In the genomic region with DNA sequence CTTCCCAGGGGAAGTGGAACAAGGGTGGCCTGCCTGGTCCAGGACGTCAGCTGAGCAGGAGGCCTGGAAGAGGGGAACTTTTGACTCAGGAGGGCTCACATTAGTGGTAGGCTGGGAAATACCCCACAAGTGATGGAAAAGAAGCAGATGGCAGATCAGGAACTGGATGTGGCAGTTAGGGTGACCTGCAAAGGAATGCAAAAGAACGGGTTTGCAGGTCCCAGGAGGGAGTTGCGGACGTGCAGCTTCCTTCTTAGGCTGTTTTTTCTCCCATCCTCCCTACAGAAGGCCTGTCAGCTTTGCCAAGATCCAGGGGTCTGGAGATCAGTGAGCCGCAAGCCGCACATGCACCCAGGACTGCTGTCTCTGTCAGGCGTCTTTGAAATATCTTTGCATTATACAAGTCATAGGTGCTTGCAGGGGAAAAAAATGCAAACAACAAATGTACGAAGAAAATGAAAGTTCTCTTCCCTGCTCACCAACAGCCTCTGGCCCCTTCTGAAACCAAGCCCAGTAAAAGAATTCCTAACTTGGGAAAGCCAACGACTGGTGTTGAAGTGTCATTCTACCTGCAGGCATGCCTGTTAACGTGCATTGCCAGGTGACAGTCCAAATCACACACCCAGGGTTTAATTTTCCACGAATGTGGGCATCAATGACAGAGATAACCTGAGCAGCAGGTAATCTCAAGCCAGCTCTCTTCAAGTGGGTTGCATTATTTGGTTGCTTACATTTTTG, we compare ENCODE assay signal across 15 cellular contexts. TPM values are rescaled to one million over a fixed set of nuclear protein-coding genes. Genes with fewer than 3 reads are reported as not detected.
DNase-seq lines count a peak whose midpoint lies in the region; ATAC-seq, FAIRE-seq and TF ChIP-seq lines count a peak whose summit lies in the region.
"Had no signal": no experiment of that assay in that cellular context is flagged by ENCODE, and none has a peak within 500 bp of the region (broad histone marks: within the 10 kb centered on the region; RNA-seq: fewer than 3 reads in every experiment).

No MANE protein-coding gene starts in this region.

- intact Hi-C loops in esophagus muscularis mucosa (cut with DNase I): no loop called here

- no peaks in the 10 kb centered on the region for H4K20me1 ChIP-seq in smooth muscle cell (ENCODE audit: low read depth)

- TF ChIP-seq CTCF in smooth muscle cell (IDR thresholded peaks at IDR 0.05; ENCODE audit: borderline replicate concordance, insufficient read depth, poor library complexity, severe bottlenecking) (no peak), esophagus muscularis mucosa (IDR thresholded peaks at IDR 0.05) (no peak)

- WGBS in smooth muscle cell (ENCODE audit: low lambda C conversion rate): 60% methylated on average over 11 of the region's 11 CpGs
- WGBS in esophagus muscularis mucosa: 69% methylated on average over 11 of the region's 11 CpGs
- WGBS in small intestine, 3 donors: 58 to 69% (median 65%) methylated on average over 11 of the region's 11 CpGs

- no peak for TF ChIP-seq EP300 in esophagus muscularis mucosa (IDR thresholded peaks at IDR 0.05)

- H3K36me3 ChIP-seq in smooth muscle cell (ENCODE audit: low read depth) (no peaks in the 10 kb centered on the region), esophagus muscularis mucosa (no peaks in the 10 kb centered on the region), small intestine (ENCODE audit: control insufficient read depth in 2 of 2, insufficient read depth in 2 of 2, low read length in 2 of 2) (no peaks in the 10 kb centered on the region)
- H3K36me3 ChIP-seq: transverse colon had no signal

- DNase-seq in ELF-1 (ENCODE audit: low read depth, low spot score) (peak; percentile 83), amniotic epithelial cell (ENCODE audit: low read depth) (peak; percentile 27), islet precursor cell (peak; percentile 85), smooth muscle cell (lab: John Stamatoyannopoulos, UW; ENCODE audit: unreplicated experiment) (no peak), esophagus muscularis mucosa (ENCODE audit: extremely low spot score) (no peak), small intestine (no peak)
- DNase-seq: activated CD4-positive, alpha-beta T cell treated with anti-CD3 and anti-CD28 coated beads, Interleukin-2, amount 10 ng/mL, durations not matched to agents 7 days and 5 days; NCI-H1092; NCI-H2081 treated with DMSO at 0.1 percent for 48 hours; NCI-H510A treated with DMSO at 0.1 percent for 48 hours; transverse colon had no signal

- H3K9me3 ChIP-seq in smooth muscle cell (replicated peaks; ENCODE audit: low read depth) (no peaks in the 10 kb centered on the region), esophagus muscularis mucosa (no peaks in the 10 kb centered on the region), small intestine (ENCODE audit: control insufficient read depth, low read depth) (no peaks in the 10 kb centered on the region)
- H3K9me3 ChIP-seq: transverse colon had no signal

- H3K4me3 ChIP-seq in smooth muscle cell: no peak overlapping the region
- H3K4me3 ChIP-seq in esophagus muscularis mucosa: no peak overlapping the region
- no peak overlapping the region for H3K4me3 ChIP-seq in small intestine (ENCODE audit: low read depth in 1 of 2, low read length in 2 of 2)
- H3K4me3 ChIP-seq: transverse colon had no signal

- H3K79me2 ChIP-seq in smooth muscle cell (ENCODE audit: low read depth): no peaks in the 10 kb centered on the region

- H3K27ac ChIP-seq in smooth muscle cell (ENCODE audit: low read depth) (peak overlapping the region; percentile 80), esophagus muscularis mucosa (replicated peaks in 1 of 4) (no peak overlapping the region), small intestine (ENCODE audit: low read depth in 1 of 2, low read length in 1 of 2) (no peak overlapping the region)
- H3K27ac ChIP-seq: KMS-11, transverse colon had no signal

- H3K9ac ChIP-seq in smooth muscle cell (ENCODE audit: low read depth): no peak overlapping the region
- H3K9ac ChIP-seq: KMS-11 had no signal

- no peak overlapping the region for H3K4me2 ChIP-seq in smooth muscle cell
- H3K4me2 ChIP-seq: KMS-11 had no signal

- H3K4me1 ChIP-seq in smooth muscle cell (ENCODE audit: low read depth): peaks cover 5% of the 10 kb centered on the region
- peaks cover 4 to 25% (median 13%) of the 10 kb centered on the region in 4 donors for H3K4me1 ChIP-seq in esophagus muscularis mucosa
- H3K4me1 ChIP-seq in small intestine (ENCODE audit: control insufficient read depth in 2 of 2, insufficient read depth in 1 of 2, low read depth in 1 of 2, low read length in 1 of 2): no peaks in the 10 kb centered on the region

- TF ChIP-seq POLR2A in esophagus muscularis mucosa (IDR thresholded peaks at IDR 0.05; ENCODE audit: low read depth): no peak

- no peak for FAIRE-seq in small intestine (lab: Jason Lieb, UNC)

- H3K27me3 ChIP-seq in smooth muscle cell (ENCODE audit: low read depth): no peaks in the 10 kb centered on the region
- H3K27me3 ChIP-seq in esophagus muscularis mucosa: no peaks in the 10 kb centered on the region
- no peaks in the 10 kb centered on the region for H3K27me3 ChIP-seq in small intestine (ENCODE audit: control insufficient read depth in 2 of 2, insufficient read depth in 2 of 2, low read length in 2 of 2)
- H3K27me3 ChIP-seq: transverse colon had no signal

- no peak for ATAC-seq in GM18873 (IDR thresholded peaks at IDR 0.05; ENCODE audit: low FRiP score, unreplicated experiment)
- no peak for ATAC-seq in GM19328 (IDR thresholded peaks at IDR 0.05; ENCODE audit: unreplicated experiment)
- ATAC-seq: Right ventricle myocardium inferior had no signal

- H2AFZ ChIP-seq in smooth muscle cell (ENCODE audit: low read depth): no peak overlapping the region

- no peaks in the 10 kb centered on the region for H3F3A ChIP-seq in smooth muscle cell (ENCODE audit: low read depth)

RNA-seq across cellular contexts. Expression of gene NENF, which starts 34.4 kb away (rescaled TPM):
- total RNA-seq in smooth muscle cell (53.8 and 53.9 TPM in 2 replicates), esophagus muscularis mucosa (10 to 100 TPM; 67.9 to 99.3 (median 91.7) TPM)
- polyA plus RNA-seq in smooth muscle cell (90.7 and 103 TPM in 2 replicates), small intestine (10 to 100 TPM; 17.7 to 62.6 (median 36.5) TPM)

RNA-seq across cellular contexts. Expression of gene PACC1, which starts 52.4 kb away (rescaled TPM):
- total RNA-seq in smooth muscle cell (8.8 and 9.7 TPM in 2 replicates), esophagus muscularis mucosa (1 to 10 TPM; 2.2 to 5.0 (median 3.7) TPM)
- polyA plus RNA-seq in smooth muscle cell (8.5 and 10.7 TPM in 2 replicates), small intestine (1 to 10 TPM in 2 of 3 donors, under 1 TPM in 1; 0.67 to 4.1 (median 1.1) TPM)

Comparison
In these comparisons a context has a peak if more than half of its experiments do, and no peak if none do; other contexts are left out.
1. DNase-seq: peak in ELF-1 (single experiment), amniotic epithelial cell (single experiment) and islet precursor cell (single experiment); none in smooth muscle cell (single experiment), esophagus muscularis mucosa (single experiment) and small intestine (single experiment).